Comparison of ENCODE assay signal across 9 cellular contexts in the genomic region with DNA sequence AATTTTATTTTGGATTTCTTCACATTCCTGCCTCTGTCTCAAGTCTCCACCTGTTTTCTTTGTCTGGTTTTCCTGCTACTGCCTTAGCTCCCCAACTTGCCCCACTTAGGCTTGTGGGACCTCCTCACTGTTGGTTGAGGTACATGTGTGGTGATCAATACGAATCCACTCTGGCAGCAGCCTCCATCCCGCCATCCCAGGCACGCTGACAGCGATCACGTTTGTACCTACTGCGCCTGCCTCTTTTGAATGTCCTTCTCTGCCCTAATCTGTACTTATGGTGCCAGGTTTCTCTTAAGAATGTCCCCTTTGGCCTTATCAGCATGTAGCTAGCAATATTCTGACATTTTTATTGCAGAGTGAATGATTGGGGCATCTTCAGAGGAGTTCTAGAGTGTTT. TPM values are rescaled to one million over a fixed set of nuclear protein-coding genes. Genes with fewer than 3 reads are reported as not detected.
"Had no signal": no experiment of that assay in that cellular context is flagged by ENCODE, and none has a peak within 500 bp of the region (broad histone marks: within the 10 kb centered on the region; RNA-seq: fewer than 3 reads in every experiment).

No MANE protein-coding gene starts in this region.

RNA-seq across cellular contexts. Expression of gene SCGB1C2, which starts 2.3 kb away (rescaled TPM):
- total RNA-seq: HepG2, HT1080, IMR-90, NCI-H460, PC-9, Peyer's patch, Right ventricle myocardium inferior, RPMI7951, SJCRH30 had no signal
- polyA plus RNA-seq: HepG2, IMR-90 had no signal

RNA-seq across cellular contexts. Expression of gene DOC2B, which starts 46.4 kb away (rescaled TPM):
- total RNA-seq: HT1080, IMR-90, PC-9, RPMI7951, SJCRH30 had no signal
- polyA plus RNA-seq: IMR-90 had no signal
